8 cellular contexts compared by ENCODE assay signal in the genomic region with DNA sequence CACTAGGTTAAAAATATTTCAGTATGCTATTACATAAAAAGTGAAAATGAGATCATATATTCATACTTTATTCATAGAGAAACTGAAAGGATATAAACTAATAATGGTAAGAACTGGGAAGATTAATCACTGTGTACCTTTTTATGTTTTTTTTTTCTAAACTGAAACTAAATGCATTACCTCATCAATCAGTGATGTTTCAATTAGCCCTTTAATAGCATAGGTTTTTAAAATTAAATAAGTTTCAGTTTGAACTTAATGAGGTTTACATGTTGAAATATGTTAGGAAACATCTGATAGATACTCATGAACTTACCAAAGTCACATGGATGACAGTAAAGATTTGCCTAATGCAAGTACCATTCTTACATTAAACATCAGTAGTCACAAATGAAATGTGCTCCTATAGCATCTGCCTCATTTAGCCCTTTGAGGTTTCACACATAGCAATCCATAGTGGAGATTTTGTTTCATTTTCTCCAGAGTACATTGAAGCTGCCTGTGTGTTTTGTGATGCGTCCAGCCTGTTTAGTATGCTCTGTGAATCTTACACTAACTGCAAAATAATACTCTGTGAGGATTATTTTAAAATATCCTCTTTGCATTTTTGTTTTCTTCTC.
A peak's percentile ranks its signal among the peaks of the same experiment; 100 is the strongest.
DNase-seq lines count a peak whose midpoint lies in the region; ATAC-seq lines count a peak whose summit lies in the region.

No MANE protein-coding gene starts in this region.

- peak; percentile 81 to 84 for ATAC-seq in activated CD4-positive, CD25-positive, alpha-beta regulatory T cell treated with anti-CD3 and anti-CD28 coated beads, Interleukin-2, amount 50 U/mL, for 24 hours
- ATAC-seq in HG03439 (IDR thresholded peaks at IDR 0.05; ENCODE audit: unreplicated experiment): peak; percentile 54

- no peaks in the 10 kb centered on the region for H3K27me3 Mint-ChIP-seq in dendritic cell treated with granulocyte-macrophage colony-stimulating factor and Interleukin-4, amounts not matched to agents 40 ng/mL and 50 ng/mL, for 4 days
- H3K27me3 Mint-ChIP-seq in stimulated activated naive CD8-positive, alpha-beta T cell treated with anti-CD3 and anti-CD28 coated beads, Interleukin-15, Interleukin-2, amounts not matched to agents 100 ng/mL and 50 ng/mL, for 24 hours: no peaks in the 10 kb centered on the region

- peak overlapping the region; percentile 87 for H3K27ac Mint-ChIP-seq in dendritic cell treated with granulocyte-macrophage colony-stimulating factor and Interleukin-4, amounts not matched to agents 40 ng/mL and 50 ng/mL, for 4 days
- peak overlapping the region; percentile 82 for H3K27ac Mint-ChIP-seq in stimulated activated naive CD8-positive, alpha-beta T cell treated with anti-CD3 and anti-CD28 coated beads, Interleukin-15, Interleukin-2, amounts not matched to agents 100 ng/mL and 50 ng/mL, for 24 hours

- intact Hi-C loops in dendritic cell treated with granulocyte-macrophage colony-stimulating factor and Interleukin-4, amounts not matched to agents 40 ng/mL and 50 ng/mL, for 4 days (cut with micrococcal nuclease): no loop called here

- no peak for DNase-seq in activated CD4-positive, CD25-positive, alpha-beta regulatory T cell (lab: John Stamatoyannopoulos, UW)
- DNase-seq in DMS53 treated with DMSO at 0.1 percent for 48 hours (lab: John Stamatoyannopoulos, UW; ENCODE audit: unreplicated experiment): no peak
- no peak for DNase-seq in hippocampal formation (lab: John Stamatoyannopoulos, UW)
- DNase-seq in dedifferentiated amniotic fluid mesenchymal stem cell (ENCODE audit: extremely low spot score): no peak

- peaks cover 5% of the 10 kb centered on the region for H3K36me3 Mint-ChIP-seq in dendritic cell treated with granulocyte-macrophage colony-stimulating factor and Interleukin-4, amounts not matched to agents 40 ng/mL and 50 ng/mL, for 4 days (ENCODE audit: low read depth)
- H3K36me3 Mint-ChIP-seq in stimulated activated naive CD8-positive, alpha-beta T cell treated with anti-CD3 and anti-CD28 coated beads, Interleukin-15, Interleukin-2, amounts not matched to agents 100 ng/mL and 50 ng/mL, for 24 hours (ENCODE audit: low read depth): peaks cover 23% of the 10 kb centered on the region

- H3K4me3 Mint-ChIP-seq in dendritic cell treated with granulocyte-macrophage colony-stimulating factor and Interleukin-4, amounts not matched to agents 40 ng/mL and 50 ng/mL, for 4 days: no peak overlapping the region
- H3K4me3 Mint-ChIP-seq in stimulated activated naive CD8-positive, alpha-beta T cell treated with anti-CD3 and anti-CD28 coated beads, Interleukin-15, Interleukin-2, amounts not matched to agents 100 ng/mL and 50 ng/mL, for 24 hours: peak overlapping the region; percentile 71

- peaks cover 41% of the 10 kb centered on the region for H3K4me1 Mint-ChIP-seq in dendritic cell treated with granulocyte-macrophage colony-stimulating factor and Interleukin-4, amounts not matched to agents 40 ng/mL and 50 ng/mL, for 4 days (ENCODE audit: low read depth)
- peaks cover 85% of the 10 kb centered on the region for H3K4me1 Mint-ChIP-seq in stimulated activated naive CD8-positive, alpha-beta T cell treated with anti-CD3 and anti-CD28 coated beads, Interleukin-15, Interleukin-2, amounts not matched to agents 100 ng/mL and 50 ng/mL, for 24 hours (ENCODE audit: low read depth)

- H3K9me3 Mint-ChIP-seq in dendritic cell treated with granulocyte-macrophage colony-stimulating factor and Interleukin-4, amounts not matched to agents 40 ng/mL and 50 ng/mL, for 4 days: no peaks in the 10 kb centered on the region
- no peaks in the 10 kb centered on the region for H3K9me3 Mint-ChIP-seq in stimulated activated naive CD8-positive, alpha-beta T cell treated with anti-CD3 and anti-CD28 coated beads, Interleukin-15, Interleukin-2, amounts not matched to agents 100 ng/mL and 50 ng/mL, for 24 hours
